ENCODE assay signal across 23 cellular contexts in genomic region chr10:32738958-32739357, GRCh38.
"Had no signal": no experiment of that assay in that cellular context is flagged by ENCODE, and none has a peak within 500 bp of the region (broad histone marks: within the 10 kb centered on the region; RNA-seq: fewer than 3 reads in every experiment).

No MANE protein-coding gene starts in this region.

- DNase-seq: dermis blood vessel endothelial cell; effector memory CD4-positive, alpha-beta T cell; erythroblast; esophagus squamous epithelium; foreskin fibroblast; foreskin melanocyte; gastrocnemius medialis; glutamatergic neuron; head of caudate nucleus; heart right ventricle; hippocampal formation; left cardiac atrium; left lung; left ventricle myocardium superior; lower lobe of right lung; mesendoderm; midbrain; naive thymus-derived CD4-positive, alpha-beta T cell had no signal

- H3K4me1 ChIP-seq: esophagus squamous epithelium, gastrocnemius medialis, heart right ventricle, left lung, lower lobe of right lung had no signal

- H3K27ac ChIP-seq: coronary artery, epithelial cell of prostate, esophagus squamous epithelium, gastrocnemius medialis, heart right ventricle, left lung, lower lobe of right lung had no signal

- H3K36me3 ChIP-seq: lower lobe of right lung had no signal

- H3K9me3 ChIP-seq: gastrocnemius medialis, lower lobe of right lung had no signal

- FAIRE-seq: colon, islet of Langerhans, keratinocyte had no signal

- H3K4me3 ChIP-seq: coronary artery, esophagus squamous epithelium, gastrocnemius medialis, heart right ventricle, left lung, lower lobe of right lung had no signal
